ENCODE assay signal across 8 cellular contexts in the genomic region with DNA sequence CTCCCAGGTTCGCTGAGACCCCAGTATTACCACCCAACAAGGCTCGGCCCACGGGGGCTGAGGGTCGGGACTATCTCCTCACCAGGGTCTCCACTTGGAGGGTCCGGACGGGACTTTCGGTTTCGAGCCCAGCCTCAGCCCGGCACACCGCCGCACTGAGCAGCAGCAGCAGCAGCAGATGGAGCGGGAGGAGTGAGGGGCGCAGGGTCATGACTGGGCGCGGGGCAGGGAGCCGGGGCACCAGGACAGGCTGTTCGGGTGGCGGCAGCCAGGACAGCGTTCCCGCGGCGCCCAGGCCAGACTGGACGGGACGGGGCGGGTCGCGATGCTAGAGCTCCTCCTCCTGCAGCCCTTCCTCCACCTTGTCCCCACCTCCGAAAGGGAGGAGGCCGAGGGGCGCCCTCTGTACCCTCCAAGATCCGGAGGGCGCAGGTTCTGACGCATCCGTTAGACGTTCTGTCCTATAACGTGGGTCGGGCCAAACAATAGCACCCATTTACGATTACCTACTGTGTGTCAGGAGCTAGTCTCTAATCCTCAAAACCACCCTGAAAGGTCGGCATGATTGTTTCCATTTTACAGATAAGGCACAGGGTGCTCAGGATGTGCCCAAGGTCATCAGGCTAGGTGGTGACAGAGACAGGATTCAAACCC. TPM values are rescaled to one million over a fixed set of nuclear protein-coding genes. Genes with fewer than 3 reads are reported as not detected.
DNase-seq lines count a peak whose midpoint lies in the region; ATAC-seq, FAIRE-seq and TF ChIP-seq lines count a peak whose summit lies in the region.

A gene (minus strand): TSS at position 275 of the 654 bp plus-strand sequence. CDS start 64 bp downstream, at position 211.

- H2AFZ ChIP-seq in IMR-90 (replicated peaks; ENCODE audit: low read length, poor library complexity): peak within 1 kb of the TSS; percentile 90
- H2AFZ ChIP-seq in H1 (ENCODE audit: low read length): peak within 1 kb of the TSS; percentile 81; the same call in 1 of the 2 replicates

- FAIRE-seq in H1 (lab: Jason Lieb, UNC): no peak

- H2AK9ac ChIP-seq in IMR-90 (replicated peaks; ENCODE audit: low read depth, low read length, poor library complexity): peak within 1 kb of the TSS; percentile 94

- peak within 1 kb of the TSS; percentile 39; the same call in 1 of the 2 replicates for H2BK12ac ChIP-seq in H1 (ENCODE audit: low read depth, low read length)

- no peak for TF ChIP-seq EP300 in H1 (IDR thresholded peaks at IDR 0.05; ENCODE audit: borderline replicate concordance in 1 of 2, low read depth in 2 of 2, low read length in 2 of 2)

- peak within 1 kb of the TSS; percentile 83 for H4K91ac ChIP-seq in IMR-90 (ENCODE audit: insufficient read depth, low read depth, low read length)
- no peak within 1 kb of the TSS for H4K91ac ChIP-seq in H1 (replicated peaks; ENCODE audit: insufficient read length, low read length)

- H4K20me1 ChIP-seq in IMR-90 (ENCODE audit: insufficient read depth, low read length) (peaks cover 34% of the 10 kb centered on the region), H1 (replicated peaks in 1 of 2; ENCODE audit: control insufficient read depth in 1 of 2, insufficient read depth in 2 of 2, low read length in 2 of 2) (peaks cover 5 to 8% of the 10 kb centered on the region in 2 experiments)

- peak within 1 kb of the TSS; percentile 97 for H3K23ac ChIP-seq in IMR-90 (ENCODE audit: low read depth, low read length)
- no peak within 1 kb of the TSS for H3K23ac ChIP-seq in H1 (ENCODE audit: insufficient read length)

- H3K27me3 ChIP-seq in IMR-90 (ENCODE audit: control insufficient read depth, insufficient read depth, low read length): no peaks in the 10 kb centered on the region
- H3K27me3 ChIP-seq in H1 (replicated peaks in 1 of 4; ENCODE audit: control insufficient read depth in 3 of 4, extremely low read depth in 1 of 4, insufficient read depth in 3 of 4, low read length in 3 of 4): no peaks in the 10 kb centered on the region; a peak in 1 of 7 replicates

- H2BK20ac ChIP-seq in IMR-90 (ENCODE audit: low read depth, low read length): peak within 1 kb of the TSS; percentile 67
- no peak within 1 kb of the TSS for H2BK20ac ChIP-seq in H1 (ENCODE audit: low read length)

- peaks cover 48% of the 10 kb centered on the region for H3K4me1 Mint-ChIP-seq in activated CD8-positive, alpha-beta T cell treated with anti-CD3 and anti-CD28 coated beads for 36 hours (ENCODE audit: low read depth)
- peaks cover 8% of the 10 kb centered on the region for H3K4me1 Mint-ChIP-seq in mesothelial cell of epicardium

- peak within 1 kb of the TSS; percentile 90 for H3K4me3 ChIP-seq in IMR-90 (ENCODE audit: insufficient read depth, low read depth, low read length)
- H3K4me3 ChIP-seq in H1 (ENCODE audit: extremely low read depth in 1 of 4, insufficient read depth in 2 of 4, low read depth in 3 of 4, low read length in 4 of 4): peak within 1 kb of the TSS; percentile 61 to 86 (median 70)

- H3K14ac ChIP-seq in IMR-90 (replicated peaks; ENCODE audit: low read depth, low read length): peak within 1 kb of the TSS; percentile 96
- no peak within 1 kb of the TSS for H3K14ac ChIP-seq in H1 (ENCODE audit: insufficient read length)

- H3K4me1 ChIP-seq in IMR-90 (ENCODE audit: control insufficient read depth, insufficient read depth, low read length): peaks cover 27% of the 10 kb centered on the region
- H3K4me1 ChIP-seq in H1 (replicated peaks in 1 of 4; ENCODE audit: control insufficient read depth in 3 of 4, insufficient read depth in 4 of 4, low read length in 3 of 4): peaks cover 0 to 14% (median 4%) of the 10 kb centered on the region in 4 experiments; a peak in 4 of 7 replicates

- peaks cover 34% of the 10 kb centered on the region for H3K9me1 ChIP-seq in IMR-90 (ENCODE audit: insufficient read depth, low read length)

- DNase-seq in CD1c-positive myeloid dendritic cell (ENCODE audit: extremely low spot score) (peak; percentile 33), IMR-90 (peak; percentile 26), H1 (ENCODE audit: low read depth in 1 of 2, low spot score in 2 of 2) (peak; percentile 46 to 89), mesothelial cell of epicardium (ENCODE audit: low spot score in 2 of 2, unreplicated experiment in 2 of 2) (peak; percentile 24 to 41), middle frontal gyrus (ENCODE audit: extremely low spot score, low spot score) (no peak)
- peak; percentile 90 for DNase-seq in activated CD8-positive, alpha-beta T cell treated with anti-CD3 and anti-CD28 coated beads for 36 hours
- peak; percentile 75 for DNase-seq in stimulated activated CD8-positive, alpha-beta memory T cell treated with anti-CD3 and anti-CD28 coated beads, Interleukin-4, amount 100 ng/mL, for 24 hours (ENCODE audit: low read depth)

- TF ChIP-seq RAD21 in IMR-90 (IDR thresholded peaks at IDR 0.05; ENCODE audit: low read length): no peak
- TF ChIP-seq RAD21 in H1 (IDR thresholded peaks at IDR 0.05 in 1 of 2, conservative IDR thresholded peaks at IDR 0.05 in 1 of 2; ENCODE audit: low read depth in 2 of 2, low read length in 2 of 2): no peak

- H2BK5ac ChIP-seq in IMR-90 (ENCODE audit: low read depth, low read length, poor library complexity, severe bottlenecking): peak within 1 kb of the TSS; percentile 27
- H2BK5ac ChIP-seq in H1 (ENCODE audit: low read depth, low read length): 0 out of 2 replicates have a peak within 1 kb of the TSS, but pooled peaks have one; percentile 12

- H2BK15ac ChIP-seq in IMR-90 (ENCODE audit: low read depth, low read length) (peak within 1 kb of the TSS; percentile 77), H1 (ENCODE audit: low read length) (peak within 1 kb of the TSS; percentile 40; the same call in 1 of the 2 replicates)

- peaks cover 10% of the 10 kb centered on the region for H3K23me2 ChIP-seq in H1 (ENCODE audit: low read depth, low read length)

- H3K36me3 ChIP-seq in IMR-90 (ENCODE audit: control insufficient read depth, insufficient read depth, low read length): peaks cover 15% of the 10 kb centered on the region
- peaks cover 10 to 26% (median 18%) of the 10 kb centered on the region in 4 experiments; a peak in 7 of 8 replicates for H3K36me3 ChIP-seq in H1 (ENCODE audit: control insufficient read depth in 2 of 4, insufficient read depth in 4 of 4, low read length in 3 of 4)

- H3K9ac ChIP-seq in IMR-90 (ENCODE audit: low read depth, low read length): peak within 1 kb of the TSS; percentile 82
- H3K9ac ChIP-seq in H1 (replicated peaks in 1 of 4; ENCODE audit: extremely low read depth in 1 of 4, low read depth in 3 of 4, low read length in 3 of 4): peak within 1 kb of the TSS; percentile 73 to 80 (median 78)

- POLR2A ChIA-PET in IMR-90 (lab: Charles Lee; ENCODE audit: unreplicated experiment): no interaction called here
- POLR2A ChIA-PET in activated CD8-positive, alpha-beta T cell treated with anti-CD3 and anti-CD28 coated beads for 36 hours (lab: Charles Lee): interaction anchor here (0.6 to 6.2 kb wide), 25 partner anchors 9 to 263 kb away, joined by 3 to 39 read pairs (median 4); a partner anchor contains a TSS
- POLR2A ChIA-PET in H1 (lab: Charles Lee; ENCODE audit: partially characterized antibody): interaction anchor here (0.6 to 7.2 kb wide), 18 partner anchors 9 to 872 kb away, joined by 3 to 51 read pairs (median 5); a partner anchor contains a TSS

- no peaks in the 10 kb centered on the region; a peak in 1 of 4 replicates for H3K79me2 ChIP-seq in H1 (ENCODE audit: control insufficient read depth in 1 of 2, insufficient read depth in 2 of 2, low read length in 2 of 2)

- peaks cover 11 to 47% of the 10 kb centered on the region in 2 experiments; a peak in 3 of 4 replicates for H3K79me1 ChIP-seq in IMR-90 (ENCODE audit: low read depth in 1 of 2, low read length in 2 of 2)
- peaks cover 3% of the 10 kb centered on the region; the same call in 1 of the 2 replicates for H3K79me1 ChIP-seq in H1 (ENCODE audit: low read depth, low read length)

- CTCF ChIA-PET in IMR-90 (lab: Yijun Ruan, JAX) (interaction anchor here (1.3 to 1.4 kb wide), 2 partner anchors 11 to 13 kb away, joined by 3 to 4 read pairs; no protein-coding TSS in a partner anchor), H1 (lab: Charles Lee; ENCODE audit: partially characterized antibody) (interaction anchor here (0.7 to 20.2 kb wide), 15 partner anchors 12 to 115 kb away, joined by 3 to 280 read pairs (median 6); a partner anchor contains a TSS)
- CTCF ChIA-PET in activated CD8-positive, alpha-beta T cell treated with anti-CD3 and anti-CD28 coated beads for 36 hours (lab: Charles Lee): interaction anchor here (0.6 to 8.3 kb wide), 25 partner anchors 10 to 156 kb away, joined by 3 to 87 read pairs (median 5); a partner anchor contains a TSS

- H3K56ac ChIP-seq in IMR-90 (ENCODE audit: extremely low read depth, insufficient read depth, low read length) (peak within 1 kb of the TSS; percentile 79), H1 (replicated peaks; ENCODE audit: insufficient read length, low read depth, low read length) (peak within 1 kb of the TSS; percentile 77)

- H2AK5ac ChIP-seq in IMR-90 (ENCODE audit: low read depth, low read length): peak within 1 kb of the TSS; percentile 98
- H2AK5ac ChIP-seq in H1 (ENCODE audit: low read depth, low read length): peak within 1 kb of the TSS; percentile 18; the same call in 1 of the 2 replicates

- no TSS peak for BruUV-seq in IMR-90 (replicated peaks; lab: Mats Ljungman, UMichigan)

- in situ Hi-C loops in IMR-90 (cut with MboI; ENCODE audit: low sequenced_read_pairs): no loop called here

- TF ChIP-seq POLR2A in IMR-90 (IDR thresholded peaks at IDR 0.05; ENCODE audit: low read depth, low read length) (peak; percentile 29; the same call in 1 of the 2 replicates), H1 (IDR thresholded peaks at IDR 0.05; ENCODE audit: control extremely low read depth in 1 of 2, low read depth in 2 of 2, low read length in 2 of 2) (peak; percentile 56 to 84)

- dilution Hi-C loops in IMR-90 (cut with HindIII; ENCODE audit: low sequenced_read_pairs, unreplicated experiment): no loop called here

- peak within 1 kb of the TSS; percentile 56 for H3K27ac ChIP-seq in IMR-90 (ENCODE audit: insufficient read depth, low read length)
- peak within 1 kb of the TSS; percentile 55 for H3K27ac ChIP-seq in H1 (ENCODE audit: low read depth, low read length)

- H3K4me2 ChIP-seq in IMR-90 (ENCODE audit: low read depth, low read length): peak within 1 kb of the TSS; percentile 100
- H3K4me2 ChIP-seq in H1 (ENCODE audit: insufficient read depth in 1 of 2, low read depth in 2 of 2, low read length in 2 of 2): peak within 1 kb of the TSS; percentile 83 to 87

- no peaks in the 10 kb centered on the region for H3K9me3 Mint-ChIP-seq in activated CD8-positive, alpha-beta T cell treated with anti-CD3 and anti-CD28 coated beads for 36 hours
- no peaks in the 10 kb centered on the region for H3K9me3 Mint-ChIP-seq in mesothelial cell of epicardium

- H4K8ac ChIP-seq in IMR-90 (ENCODE audit: low read depth in 2 of 2, low read length in 2 of 2) (peak within 1 kb of the TSS; percentile 8 to 93; a peak in 3 of 4 replicates), H1 (ENCODE audit: extremely low read depth, insufficient read depth, low read length) (peak within 1 kb of the TSS; percentile 95)

- peaks cover 37% of the 10 kb centered on the region for H3K36me3 Mint-ChIP-seq in activated CD8-positive, alpha-beta T cell treated with anti-CD3 and anti-CD28 coated beads for 36 hours (ENCODE audit: low read depth)
- H3K36me3 Mint-ChIP-seq in mesothelial cell of epicardium: peaks cover 20% of the 10 kb centered on the region

- TF ChIP-seq CTCF in IMR-90 (conservative IDR thresholded peaks at IDR 0.05; ENCODE audit: low read depth, low read length) (no peak), H1 (IDR thresholded peaks at IDR 0.05; ENCODE audit: control extremely low read depth in 1 of 3, insufficient read depth in 1 of 3, low read depth in 1 of 3, low read length in 3 of 3) (no peak), mesothelial cell of epicardium (IDR thresholded peaks at IDR 0.05; ENCODE audit: unreplicated experiment) (no peak)
- TF ChIP-seq CTCF in activated CD8-positive, alpha-beta T cell treated with anti-CD3 and anti-CD28 coated beads for 36 hours (IDR thresholded peaks at IDR 0.05): no peak

- intact Hi-C loops in IMR-90 (cut with micrococcal nuclease): loop anchor here (5.0 kb wide), 1 partner anchor 33 kb away; no protein-coding TSS in a partner anchor
- intact Hi-C loops in activated CD8-positive, alpha-beta T cell treated with anti-CD3 and anti-CD28 coated beads for 36 hours (cut with micrococcal nuclease): no loop called here

- 13% methylated on average over 17 of the region's 39 CpGs; no CpG with 5 or more reads in 1 of the 2 experiments for WGBS in IMR-90 (ENCODE audit: extremely low coverage in 2 of 2, insufficient read length in 1 of 2), 2 experiments
- WGBS in H1 (ENCODE audit: extremely low coverage in 1 of 2, insufficient coverage in 1 of 2, insufficient read length in 1 of 2, insufficient replicate concordance in 2 of 2, low coverage in 1 of 2, low lambda C conversion rate in 2 of 2, missing lambda C conversion rate in 1 of 2), 2 experiments: 15% methylated on average over 30 of the region's 39 CpGs; no CpG with 5 or more reads in 1 of the 2 experiments

- H2BK120ac ChIP-seq in IMR-90 (ENCODE audit: low read depth, low read length) (peak within 1 kb of the TSS; percentile 54), H1 (replicated peaks; ENCODE audit: low read depth, low read length) (no peak within 1 kb of the TSS)

- peak within 1 kb of the TSS; percentile 96 for H3K27ac Mint-ChIP-seq in activated CD8-positive, alpha-beta T cell treated with anti-CD3 and anti-CD28 coated beads for 36 hours
- peak within 1 kb of the TSS; percentile 87 for H3K27ac Mint-ChIP-seq in mesothelial cell of epicardium

- peak within 1 kb of the TSS; percentile 86 for H3K18ac ChIP-seq in IMR-90 (ENCODE audit: low read depth, low read length)
- H3K18ac ChIP-seq in H1 (ENCODE audit: extremely low read depth, low read length): peak within 1 kb of the TSS; percentile 92

- H3K9me3 ChIP-seq in IMR-90 (ENCODE audit: control insufficient read depth, insufficient read depth, low read length) (no peaks in the 10 kb centered on the region), H1 (ENCODE audit: insufficient read depth in 2 of 2, low read depth in 1 of 2, low read length in 1 of 2) (no peaks in the 10 kb centered on the region)

- ATAC-seq in GM21367 (IDR thresholded peaks at IDR 0.05; ENCODE audit: unreplicated experiment): peak; percentile 64
- ATAC-seq in IMR-90 (ENCODE audit: low read depth): peak; percentile 80
- ATAC-seq in activated CD8-positive, alpha-beta T cell treated with anti-CD3 and anti-CD28 coated beads for 36 hours: peak; percentile 92

- peak within 1 kb of the TSS; percentile 88 for H3K4me3 Mint-ChIP-seq in activated CD8-positive, alpha-beta T cell treated with anti-CD3 and anti-CD28 coated beads for 36 hours
- peak within 1 kb of the TSS; percentile 86 for H3K4me3 Mint-ChIP-seq in mesothelial cell of epicardium

- H3K4ac ChIP-seq in IMR-90 (ENCODE audit: low read depth, low read length): peak within 1 kb of the TSS; percentile 96
- peak within 1 kb of the TSS; percentile 91 for H3K4ac ChIP-seq in H1 (replicated peaks; ENCODE audit: insufficient read length, low read depth, low read length)

- peak within 1 kb of the TSS; percentile 70 for H4K5ac ChIP-seq in IMR-90 (ENCODE audit: low read depth, low read length)
- H4K5ac ChIP-seq in H1 (ENCODE audit: insufficient read length, low read depth, low read length): peak within 1 kb of the TSS; percentile 57

- H3K27me3 Mint-ChIP-seq in activated CD8-positive, alpha-beta T cell treated with anti-CD3 and anti-CD28 coated beads for 36 hours: no peaks in the 10 kb centered on the region
- H3K27me3 Mint-ChIP-seq in mesothelial cell of epicardium (ENCODE audit: low read depth): no peaks in the 10 kb centered on the region

RNA-seq across cellular contexts. Expression of the gene that starts here (rescaled TPM):
- total RNA-seq in IMR-90 (2012; rRNA removed) (4.7 and 5.0 TPM in 2 replicates), mesothelial cell of epicardium (30.5 to 34.7 TPM (median 33.7 TPM) in 3 replicates)
- polyA plus RNA-seq in IMR-90 (2012; rRNA removed) (40.0 and 44.1 TPM in 2 replicates), H1 (2011; rRNA removed) (45.7 and 53.9 TPM in 2 replicates)
- polyA plus RNA-seq in IMR-90 (2012; cell fraction: cytosol; rRNA removed): 24.1 and 44.7 TPM in 2 replicates
- polyA plus RNA-seq in IMR-90 (2012; cell fraction: nucleus; rRNA removed; ENCODE audit: low replicate concordance): 111 and 137 TPM in 2 replicates
- total RNA-seq in activated CD8-positive, alpha-beta T cell treated with anti-CD3 and anti-CD28 coated beads for 36 hours: 100 to 1,000 TPM in 1 of 2 experiments, 10 to 100 TPM in 1; 96.2 to 100 TPM
- 65.1 and 75.6 TPM in 2 replicates for total RNA-seq in H1 (2021; fragmentation: NEBNext Ultra II Directional; extraction: Animal tissue kit (Norgen Biotek cat#: 25700))
- polyA plus RNA-seq in H1 (2011; cell fraction: cytosol; rRNA removed): 41.4 TPM
- 74.7 TPM for polyA plus RNA-seq in H1 (2011; cell fraction: nucleus; rRNA removed)
- 69.5 to 77.3 TPM (median 76.2 TPM) in 4 replicates for polyA plus RNA-seq in H1 (2012, experiment 1 of 2)
- polyA plus RNA-seq in H1 (2012, experiment 2 of 2): 75.8 TPM
- 133 TPM for polyA plus RNA-seq in H1 (2013, experiment 1 of 2)
- 163 TPM for polyA plus RNA-seq in H1 (2013, experiment 2 of 2)
- 31.9 and 35.7 TPM in 2 replicates for polyA minus RNA-seq in H1 (2011; rRNA and poly(A)+ RNA removed)
- 34.4 TPM for polyA minus RNA-seq in H1 (2011; cell fraction: cytosol; rRNA and poly(A)+ RNA removed)
- polyA minus RNA-seq in H1 (2011; cell fraction: nucleus; rRNA and poly(A)+ RNA removed): 30.8 TPM
